In genomic region chr19:46600393-46601317, GRCh38 we compare ENCODE assay signal across 8 cellular contexts. TPM values are rescaled to one million over a fixed set of nuclear protein-coding genes. Genes with fewer than 3 reads are reported as not detected.
DNase-seq lines count a peak whose midpoint lies in the region; ATAC-seq and TF ChIP-seq lines count a peak whose summit lies in the region.

No MANE protein-coding gene starts in this region.

- H3K4me3 ChIP-seq in BLaER1 treated with 17β-estradiol and CSF1 and Interleukin-3, amounts not matched to agents 10 nM and 100 nM = peak overlapping the region; percentile 86 to 100 (median 98)
- H3K4me3 ChIP-seq in left lung = peak overlapping the region; percentile 97 to 99

- peak overlapping the region; percentile 93 to 100 (median 99) for H3K9ac ChIP-seq in BLaER1 treated with 17β-estradiol and CSF1 and Interleukin-3, amounts not matched to agents 10 nM and 100 nM

- H3K36me3 ChIP-seq in BLaER1 treated with 17β-estradiol and CSF1 and Interleukin-3, amounts not matched to agents 10 nM and 100 nM = peaks cover 7 to 21% (median 9%) of the 10 kb centered on the region in 11 experiments; a peak in 21 of 22 replicates
- H3K36me3 ChIP-seq in left lung = peaks cover 0 to 8% of the 10 kb centered on the region in 2 donors

- H3K27ac ChIP-seq in BLaER1 treated with 17β-estradiol and CSF1 and Interleukin-3, amounts not matched to agents 10 nM and 100 nM = peak overlapping the region; percentile 96 to 100 (median 100)
- H3K27ac ChIP-seq in left lung = peak overlapping the region; percentile 96 to 99

- intact Hi-C loops in left lung (cut with DNase I) = no loop called here

- peaks cover 34 to 37% (median 37%) of the 10 kb centered on the region in 11 experiments for H4K20me1 ChIP-seq in BLaER1 treated with 17β-estradiol and CSF1 and Interleukin-3, amounts not matched to agents 10 nM and 100 nM

- peaks cover 18 to 27% (median 24%) of the 10 kb centered on the region in 11 experiments for H3K9me3 ChIP-seq in BLaER1 treated with 17β-estradiol and CSF1 and Interleukin-3, amounts not matched to agents 10 nM and 100 nM (replicated peaks in 1 of 11)
- peaks cover 0 to 10% of the 10 kb centered on the region in 2 donors for H3K9me3 ChIP-seq in left lung

- DNase-seq in NCI-H524 treated with DMSO at 0.1 percent for 48 hours (lab: John Stamatoyannopoulos, UW) (peak; percentile 47), dermis blood vessel endothelial cell (peak; percentile 99), left lung (peak; percentile 96 to 97)
- peak; percentile 98 for DNase-seq in activated CD4-positive, alpha-beta T cell treated with anti-CD3 and anti-CD28 coated beads, Interleukin-2, amount 50 U/mL, for 1 hour
- DNase-seq in stimulated activated CD4-positive, alpha-beta T cell treated with anti-CD3 and anti-CD28 coated beads, Interleukin-2, amount 100 ng/mL, for 4 hours (ENCODE audit: low read depth) = peak; percentile 95

- 0 out of 22 replicates have a peak, but pooled peaks cover 0 to 1% (median 0%) of the 10 kb centered on the region in 11 experiments for H3K27me3 ChIP-seq in BLaER1 treated with 17β-estradiol and CSF1 and Interleukin-3, amounts not matched to agents 10 nM and 100 nM
- no peaks in the 10 kb centered on the region for H3K27me3 ChIP-seq in left lung

- H3K4me1 ChIP-seq in BLaER1 treated with 17β-estradiol and CSF1 and Interleukin-3, amounts not matched to agents 10 nM and 100 nM = peaks cover 28 to 43% (median 38%) of the 10 kb centered on the region in 10 experiments
- peaks cover 14 to 36% of the 10 kb centered on the region in 2 donors for H3K4me1 ChIP-seq in left lung

- ATAC-seq in GM19324 (IDR thresholded peaks at IDR 0.05; ENCODE audit: low FRiP score, unreplicated experiment) (peak; percentile 89), HG03460 (IDR thresholded peaks at IDR 0.05; ENCODE audit: unreplicated experiment) (peak; percentile 74), left lung (peak; percentile 92)

- TF ChIP-seq CTCF in left lung (IDR thresholded peaks at IDR 0.05) = no peak

- peak overlapping the region; percentile 48 to 98 (median 72) for H3K4me2 ChIP-seq in BLaER1 treated with 17β-estradiol and CSF1 and Interleukin-3, amounts not matched to agents 10 nM and 100 nM

RNA-seq across cellular contexts. Expression of gene CALM3, which starts 0.5 kb away (rescaled TPM):
- total RNA-seq in dermis blood vessel endothelial cell (154 and 372 TPM in 2 replicates), left lung (100 to 1,000 TPM; 178 to 225 TPM)

RNA-seq across cellular contexts. Expression of gene PTGIR, which starts 24.2 kb away (rescaled TPM):
- total RNA-seq in dermis blood vessel endothelial cell (not detected in 2 replicates), left lung (10 to 100 TPM in 1 of 2 donors, 1 to 10 TPM in 1; 9.8 to 12.1 TPM)

RNA-seq across cellular contexts. Expression of gene GNG8, which starts 35.3 kb away (rescaled TPM):
- total RNA-seq in dermis blood vessel endothelial cell (not detected in 2 replicates), left lung (not detected)

Comparison
In these comparisons a context has a peak if more than half of its experiments do, and no peak if none do; other contexts are left out.
1. Peak in every context shown above with its lines: DNase-seq, ATAC-seq, H3K4me3 ChIP-seq and H3K27ac ChIP-seq.
2. DNase-seq: peak in every context shown above with its lines; median percentile 99 in dermis blood vessel endothelial cell; 98 in activated CD4-positive, alpha-beta T cell treated with anti-CD3 and anti-CD28 coated beads, Interleukin-2, amount 50 U/mL, for 1 hour; 96 in left lung; 95 in stimulated activated CD4-positive, alpha-beta T cell treated with anti-CD3 and anti-CD28 coated beads, Interleukin-2, amount 100 ng/mL, for 4 hours; 47 in NCI-H524 treated with DMSO at 0.1 percent for 48 hours.
3. RNA of gene PTGIR, which starts 24.2 kb away (total RNA-seq): 9.8 to 12.1 TPM in left lung; not detected in dermis blood vessel endothelial cell; every median in the first group is over 10 times any median in the second.